In genomic region chrX:66635360-66635759, GRCh38 we compare ENCODE assay signal across 13 cellular contexts. TPM values are rescaled to one million over a fixed set of nuclear protein-coding genes. Genes with fewer than 3 reads are reported as not detected.
DNase-seq lines count a peak whose midpoint lies in the region; TF ChIP-seq lines count a peak whose summit lies in the region.
"Had no signal": no experiment of that assay in that cellular context is flagged by ENCODE, and none has a peak within 500 bp of the region (broad histone marks: within the 10 kb centered on the region; RNA-seq: fewer than 3 reads in every experiment).

No MANE protein-coding gene starts in this region.

- peaks cover 22% of the 10 kb centered on the region for H3K4me1 Mint-ChIP-seq in mesothelial cell of epicardium

- H3K27me3 Mint-ChIP-seq in mesothelial cell of epicardium (ENCODE audit: low read depth) = no peaks in the 10 kb centered on the region
- H3K27me3 Mint-ChIP-seq: activated CD4-positive, alpha-beta memory T cell treated with anti-CD3 and anti-CD28 coated beads, Interleukin-2, amount 10 ng/mL, durations not matched to agents 7 days and 5 days had no signal

- H3K9me3 Mint-ChIP-seq in mesothelial cell of epicardium = peaks cover 35% of the 10 kb centered on the region
- H3K9me3 Mint-ChIP-seq: activated CD4-positive, alpha-beta memory T cell treated with anti-CD3 and anti-CD28 coated beads, Interleukin-2, amount 10 ng/mL, durations not matched to agents 7 days and 5 days; T-cell had no signal

- no peaks in the 10 kb centered on the region for H3K36me3 ChIP-seq in tibial nerve

- no peaks in the 10 kb centered on the region for H3K27me3 ChIP-seq in tibial nerve

- TF ChIP-seq POLR2A in tibial nerve (IDR thresholded peaks at IDR 0.05) = no peak

- peaks cover 5% of the 10 kb centered on the region for H3K36me3 Mint-ChIP-seq in mesothelial cell of epicardium
- H3K36me3 Mint-ChIP-seq: T-cell had no signal

- no peaks in the 10 kb centered on the region for H3K9me3 ChIP-seq in tibial nerve

- TF ChIP-seq EP300 in tibial nerve (IDR thresholded peaks at IDR 0.05) = no peak

- no peak overlapping the region for H3K4me3 ChIP-seq in tibial nerve

- H3K4me1 ChIP-seq in tibial nerve = no peaks in the 10 kb centered on the region

- H3K4me3 Mint-ChIP-seq in mesothelial cell of epicardium = no peak overlapping the region
- H3K4me3 Mint-ChIP-seq: activated CD4-positive, alpha-beta memory T cell treated with anti-CD3 and anti-CD28 coated beads, Interleukin-2, amount 10 ng/mL, durations not matched to agents 7 days and 5 days; T-cell had no signal

- WGBS in tibial nerve, 2 donors = 45 to 50% methylated on average over 2 of the region's 2 CpGs

- peak; percentile 84 for DNase-seq in ELR (ENCODE audit: low read depth)
- DNase-seq in RKO (ENCODE audit: low spot score) = peak; percentile 1
- DNase-seq in epithelial cell of prostate (ENCODE audit: low read depth, low spot score) = no peak
- DNase-seq in pulmonary artery endothelial cell (ENCODE audit: low read depth, low spot score) = peak; percentile 33
- no peak for DNase-seq in mucosa of gallbladder (ENCODE audit: low spot score)
- DNase-seq in tibial nerve (ENCODE audit: low spot score in 2 of 2) = no peak
- no peak for DNase-seq in mesothelial cell of epicardium (ENCODE audit: low spot score in 2 of 2, unreplicated experiment in 2 of 2)
- no peak for DNase-seq in activated CD4-positive, CD25-positive, alpha-beta regulatory T cell (lab: John Stamatoyannopoulos, UW)
- DNase-seq: activated CD4-positive, alpha-beta memory T cell treated with anti-CD3 and anti-CD28 coated beads, Interleukin-2, amount 10 ng/mL, durations not matched to agents 7 days and 5 days; activated gamma-delta T cell treated with Interleukin-2 at 50 U/mL for 16 hours; NCI-H1092 treated with DMSO at 0.1 percent for 48 hours; NCI-H748 treated with DMSO at 0.1 percent for 48 hours; T-cell had no signal

- H3K27ac ChIP-seq in epithelial cell of prostate (peak overlapping the region; percentile 60), tibial nerve (no peak overlapping the region)

- TF ChIP-seq CTCF in tibial nerve (IDR thresholded peaks at IDR 0.05) (no peak), mesothelial cell of epicardium (IDR thresholded peaks at IDR 0.05; ENCODE audit: unreplicated experiment) (no peak)

- no peak overlapping the region for H3K27ac Mint-ChIP-seq in mesothelial cell of epicardium
- H3K27ac Mint-ChIP-seq: activated CD4-positive, alpha-beta memory T cell treated with anti-CD3 and anti-CD28 coated beads, Interleukin-2, amount 10 ng/mL, durations not matched to agents 7 days and 5 days; T-cell had no signal

RNA-seq across cellular contexts. Expression of gene EDA2R, which starts 3.5 kb away (rescaled TPM):
- 3.8 and 8.1 TPM in 2 replicates for total RNA-seq in pulmonary artery endothelial cell
- 1.9 TPM for total RNA-seq in mucosa of gallbladder
- 1 to 10 TPM; 2.4 to 5.9 (median 3.1) TPM for total RNA-seq in tibial nerve
- total RNA-seq in mesothelial cell of epicardium = 13.6 to 14.8 TPM (median 14.6 TPM) in 3 replicates

Comparison
In these comparisons a context has a peak if more than half of its experiments do, and no peak if none do; other contexts are left out.
1. DNase-seq: peak in ELR (single experiment), RKO (single experiment) and pulmonary artery endothelial cell (single experiment); none in epithelial cell of prostate (single experiment), mucosa of gallbladder (single experiment), tibial nerve (0 of 2), mesothelial cell of epicardium (0 of 2) and activated CD4-positive, CD25-positive, alpha-beta regulatory T cell (0 of 4).